In genomic region chr14:90140956-90141316, GRCh38 we compare ENCODE assay signal across 17 cellular contexts.
DNase-seq lines count a peak whose midpoint lies in the region; ATAC-seq, FAIRE-seq and TF ChIP-seq lines count a peak whose summit lies in the region.
"Had no signal": no experiment of that assay in that cellular context is flagged by ENCODE, and none has a peak within 500 bp of the region (broad histone marks: within the 10 kb centered on the region; RNA-seq: fewer than 3 reads in every experiment).

No MANE protein-coding gene starts in this region.

- no peak overlapping the region for H3K23ac ChIP-seq in H1 (ENCODE audit: insufficient read length)
- H3K23ac ChIP-seq in trophoblast cell (ENCODE audit: low read length): no peak overlapping the region

- H4K20me1 ChIP-seq in GM23338 (replicated peaks; ENCODE audit: insufficient read depth) (no peaks in the 10 kb centered on the region), H1 (replicated peaks in 1 of 2; ENCODE audit: control insufficient read depth in 1 of 2, insufficient read depth in 2 of 2, low read length in 2 of 2) (no peaks in the 10 kb centered on the region)

- no peaks in the 10 kb centered on the region for H3K9me2 ChIP-seq in GM23338 (ENCODE audit: insufficient read depth)

- H4K8ac ChIP-seq in H1 (ENCODE audit: extremely low read depth, insufficient read depth, low read length) (no peak overlapping the region), trophoblast cell (ENCODE audit: low read depth, low read length) (peak overlapping the region; percentile 44)

- peak overlapping the region; percentile 50 for H4K12ac ChIP-seq in trophoblast cell (ENCODE audit: low read depth, low read length)

- no peaks in the 10 kb centered on the region for H3K36me3 ChIP-seq in GM23338 (ENCODE audit: insufficient read depth)
- H3K36me3 ChIP-seq in H1 (ENCODE audit: control insufficient read depth in 2 of 4, insufficient read depth in 4 of 4, low read length in 3 of 4): no peaks in the 10 kb centered on the region
- H3K36me3 ChIP-seq in trophoblast cell (ENCODE audit: control insufficient read depth in 1 of 2, insufficient read depth in 2 of 2, low read length in 2 of 2): no peaks in the 10 kb centered on the region
- H3K36me3 ChIP-seq: spleen, tibial artery had no signal

- intact Hi-C loops in CD4-positive, alpha-beta T cell (cut with DNase I, micrococcal nuclease): no loop called here

- H3K79me2 ChIP-seq in GM23338 (replicated peaks; ENCODE audit: insufficient read depth) (no peaks in the 10 kb centered on the region), H1 (ENCODE audit: control insufficient read depth in 1 of 2, insufficient read depth in 2 of 2, low read length in 2 of 2) (no peaks in the 10 kb centered on the region), trophoblast cell (ENCODE audit: control insufficient read depth, insufficient read depth, low read length, poor library complexity) (no peaks in the 10 kb centered on the region)

- H3K18ac ChIP-seq in H1 (ENCODE audit: extremely low read depth, low read length) (no peak overlapping the region), trophoblast cell (ENCODE audit: low read length) (peak overlapping the region; percentile 20)

- no peak overlapping the region for H4K5ac ChIP-seq in H1 (ENCODE audit: insufficient read length, low read depth, low read length)

- CTCF ChIA-PET in H1 (lab: Charles Lee; ENCODE audit: partially characterized antibody): interaction anchor here (0.8 kb wide), 1 partner anchor 95 kb away, joined by 4 read pairs; no protein-coding TSS in a partner anchor
- CTCF ChIA-PET in CD4-positive, alpha-beta T cell (lab: Charles Lee): no interaction called here

- H3K4ac ChIP-seq in H1 (replicated peaks; ENCODE audit: insufficient read length, low read depth, low read length): no peak overlapping the region
- H3K4ac ChIP-seq in trophoblast cell (ENCODE audit: low read depth, low read length): no peak overlapping the region

- H3K27me3 Mint-ChIP-seq in GM23338 (ENCODE audit: insufficient read depth, low read depth, poor library complexity): peaks cover 3% of the 10 kb centered on the region
- peaks cover 18% of the 10 kb centered on the region for H3K27me3 Mint-ChIP-seq in CD4-positive, alpha-beta T cell

- H2BK12ac ChIP-seq in H1 (ENCODE audit: low read depth, low read length) (peak overlapping the region; percentile 95; the same call in 1 of the 2 replicates), trophoblast cell (ENCODE audit: low read length) (peak overlapping the region; percentile 86)

- H2BK15ac ChIP-seq in H1 (ENCODE audit: low read length): no peak overlapping the region

- H3K4me1 Mint-ChIP-seq in GM23338: peaks cover 11% of the 10 kb centered on the region
- H3K4me1 Mint-ChIP-seq in CD4-positive, alpha-beta T cell (ENCODE audit: low read depth): no peaks in the 10 kb centered on the region
- H3K4me1 Mint-ChIP-seq: T-cell had no signal

- H3K9ac ChIP-seq in H1 (replicated peaks in 1 of 4; ENCODE audit: extremely low read depth in 1 of 4, low read depth in 3 of 4, low read length in 3 of 4) (no peak overlapping the region), trophoblast cell (ENCODE audit: low read length) (no peak overlapping the region)

- no peak for TF ChIP-seq CTCF in GM23338 (conservative IDR thresholded peaks at IDR 0.05; ENCODE audit: low read depth in 2 of 2)
- no peak for TF ChIP-seq CTCF in H1 (IDR thresholded peaks at IDR 0.05; ENCODE audit: control extremely low read depth in 1 of 3, insufficient read depth in 1 of 3, low read depth in 1 of 3, low read length in 3 of 3)
- no peak for TF ChIP-seq CTCF in CD4-positive, alpha-beta T cell (IDR thresholded peaks at IDR 0.05)

- H3K56ac ChIP-seq in H1 (replicated peaks; ENCODE audit: insufficient read length, low read depth, low read length): no peak overlapping the region

- H3K14ac ChIP-seq in H1 (ENCODE audit: insufficient read length): no peak overlapping the region
- peak overlapping the region; percentile 47 for H3K14ac ChIP-seq in trophoblast cell (ENCODE audit: low read length)

- H2BK5ac ChIP-seq in H1 (ENCODE audit: low read depth, low read length) (no peak overlapping the region), trophoblast cell (ENCODE audit: low read depth, low read length, poor library complexity) (no peak overlapping the region)

- no peak overlapping the region for H3K27ac ChIP-seq in GM23338 (ENCODE audit: low read depth)
- H3K27ac ChIP-seq in H1 (ENCODE audit: low read depth, low read length): no peak overlapping the region
- peak overlapping the region; percentile 66 for H3K27ac ChIP-seq in trophoblast cell (ENCODE audit: low read depth, low read length)
- H3K27ac ChIP-seq in CD4-positive, alpha-beta T cell (ENCODE audit: low read depth, low read length): no peak overlapping the region
- H3K27ac ChIP-seq: spleen, tibial artery had no signal

- H3K4me1 ChIP-seq in GM23338 (ENCODE audit: insufficient read depth): peaks cover 5% of the 10 kb centered on the region; the same call in 1 of the 2 replicates
- no peaks in the 10 kb centered on the region for H3K4me1 ChIP-seq in H1 (replicated peaks in 1 of 4; ENCODE audit: control insufficient read depth in 3 of 4, insufficient read depth in 4 of 4, low read length in 3 of 4)
- H3K4me1 ChIP-seq in trophoblast cell (ENCODE audit: control insufficient read depth in 1 of 2, insufficient read depth in 2 of 2, low read length in 2 of 2): peaks cover 9% of the 10 kb centered on the region in 2 experiments
- H3K4me1 ChIP-seq: spleen, tibial artery had no signal

- no peak for ATAC-seq in GM23338
- ATAC-seq in CD4-positive, alpha-beta T cell (ENCODE audit: poor library complexity): no peak
- ATAC-seq: left colon, T-cell had no signal

- POLR2A ChIA-PET in H1 (lab: Charles Lee; ENCODE audit: partially characterized antibody): no interaction called here
- POLR2A ChIA-PET in CD4-positive, alpha-beta T cell (lab: Charles Lee): no interaction called here

- H3K9me3 Mint-ChIP-seq in GM23338: no peaks in the 10 kb centered on the region
- no peaks in the 10 kb centered on the region for H3K9me3 Mint-ChIP-seq in CD4-positive, alpha-beta T cell
- H3K9me3 Mint-ChIP-seq: nephron had no signal

- H4K91ac ChIP-seq in H1 (replicated peaks; ENCODE audit: insufficient read length, low read length): no peak overlapping the region
- H4K91ac ChIP-seq in trophoblast cell (ENCODE audit: low read depth, low read length): peak overlapping the region; percentile 78

- no peaks in the 10 kb centered on the region for H3K9me3 ChIP-seq in H1 (ENCODE audit: insufficient read depth in 2 of 2, low read depth in 1 of 2, low read length in 1 of 2)
- no peaks in the 10 kb centered on the region for H3K9me3 ChIP-seq in trophoblast cell (ENCODE audit: insufficient read depth, low read depth, low read length)
- no peaks in the 10 kb centered on the region for H3K9me3 ChIP-seq in CD4-positive, alpha-beta T cell (ENCODE audit: control insufficient read depth, low read length)
- H3K9me3 ChIP-seq: spleen, tibial artery had no signal

- H3K4me2 ChIP-seq in GM23338: no peak overlapping the region
- H3K4me2 ChIP-seq in H1 (ENCODE audit: insufficient read depth in 1 of 2, low read depth in 2 of 2, low read length in 2 of 2): no peak overlapping the region
- H3K4me2 ChIP-seq in trophoblast cell (ENCODE audit: low read length): no peak overlapping the region

- H3K79me1 ChIP-seq in H1 (ENCODE audit: low read depth, low read length): no peaks in the 10 kb centered on the region
- H3K79me1 ChIP-seq in trophoblast cell (ENCODE audit: low read length): peaks cover 5% of the 10 kb centered on the region

- no peak for TF ChIP-seq RAD21 in H1 (IDR thresholded peaks at IDR 0.05 in 1 of 2, conservative IDR thresholded peaks at IDR 0.05 in 1 of 2; ENCODE audit: low read depth in 2 of 2, low read length in 2 of 2)

- peak; percentile 7 for DNase-seq in GM23338 (ENCODE audit: low spot score)
- peak; percentile 29 for DNase-seq in NCI-H460 (ENCODE audit: extremely low read depth, low read depth)
- DNase-seq in H1 (ENCODE audit: low read depth in 1 of 2, low spot score in 2 of 2): no peak
- no peak for DNase-seq in trophoblast cell
- no peak for DNase-seq in CD4-positive, alpha-beta T cell
- no peak for DNase-seq in GM19240 (ENCODE audit: insufficient read length, low spot score)
- DNase-seq in stimulated activated naive CD4-positive, alpha-beta T cell (lab: John Stamatoyannopoulos, UW): no peak
- no peak for DNase-seq in amygdala (lab: John Stamatoyannopoulos, UW)
- DNase-seq: effector CD8-positive, alpha-beta T cell; left colon; NCI-H2081; NK-92 treated with Interleukin-12 subunit alpha and Interleukin-12 subunit beta, amount 100 ng/mL, for 24 hours; spleen; T-cell; tibial artery had no signal

- H3K4me3 ChIP-seq in GM23338 (no peak overlapping the region), H1 (ENCODE audit: extremely low read depth in 1 of 4, insufficient read depth in 2 of 4, low read depth in 3 of 4, low read length in 4 of 4) (no peak overlapping the region), trophoblast cell (ENCODE audit: low read depth, low read length) (no peak overlapping the region)
- H3K4me3 ChIP-seq: spleen, tibial artery had no signal

- TF ChIP-seq POLR2A in H1 (IDR thresholded peaks at IDR 0.05; ENCODE audit: control extremely low read depth in 1 of 2, low read depth in 2 of 2, low read length in 2 of 2): no peak

- FAIRE-seq in H1 (lab: Jason Lieb, UNC): no peak
- FAIRE-seq: frontal cortex had no signal

- H3K4me3 Mint-ChIP-seq in GM23338: no peak overlapping the region
- no peak overlapping the region for H3K4me3 Mint-ChIP-seq in CD4-positive, alpha-beta T cell
- H3K4me3 Mint-ChIP-seq: nephron, T-cell had no signal

- H2BK120ac ChIP-seq in H1 (replicated peaks; ENCODE audit: low read depth, low read length) (no peak overlapping the region), trophoblast cell (ENCODE audit: insufficient read depth, low read length, poor library complexity) (peak overlapping the region; percentile 57)

- 86% methylated on average over 5 of the region's 5 CpGs; no CpG with 5 or more reads in 1 of the 2 experiments for WGBS in H1 (ENCODE audit: extremely low coverage in 1 of 2, insufficient coverage in 1 of 2, insufficient read length in 1 of 2, insufficient replicate concordance in 2 of 2, low coverage in 1 of 2, low lambda C conversion rate in 2 of 2, missing lambda C conversion rate in 1 of 2), 2 experiments
- WGBS in trophoblast cell (ENCODE audit: extremely low coverage, insufficient coverage, insufficient read length): no CpG with 5 or more reads among the region's 5 CpGs

- no peaks in the 10 kb centered on the region for H3K27me3 ChIP-seq in GM23338 (ENCODE audit: insufficient read depth)
- H3K27me3 ChIP-seq in H1 (replicated peaks in 1 of 4; ENCODE audit: control insufficient read depth in 3 of 4, extremely low read depth in 1 of 4, insufficient read depth in 3 of 4, low read length in 3 of 4): no peaks in the 10 kb centered on the region
- no peaks in the 10 kb centered on the region for H3K27me3 ChIP-seq in trophoblast cell (ENCODE audit: insufficient read depth, low read length)
- H3K27me3 ChIP-seq in CD4-positive, alpha-beta T cell (ENCODE audit: control insufficient read depth, insufficient read depth, low read length): peaks cover 3% of the 10 kb centered on the region

- no peak for TF ChIP-seq EP300 in H1 (IDR thresholded peaks at IDR 0.05; ENCODE audit: borderline replicate concordance in 1 of 2, low read depth in 2 of 2, low read length in 2 of 2)

- H3K27ac Mint-ChIP-seq in GM23338: no peak overlapping the region
- no peak overlapping the region for H3K27ac Mint-ChIP-seq in CD4-positive, alpha-beta T cell
- H3K27ac Mint-ChIP-seq: nephron, T-cell had no signal

- H2BK20ac ChIP-seq in H1 (ENCODE audit: low read length): no peak overlapping the region

- H2AK5ac ChIP-seq in H1 (ENCODE audit: low read depth, low read length) (no peak overlapping the region), trophoblast cell (ENCODE audit: low read length) (peak overlapping the region; percentile 15)

- no peaks in the 10 kb centered on the region for H3F3A ChIP-seq in GM23338 (replicated peaks; ENCODE audit: low read depth)

- peak overlapping the region; percentile 73 for H2AFZ ChIP-seq in GM23338
- peak overlapping the region; percentile 94; the same call in 1 of the 2 replicates for H2AFZ ChIP-seq in H1 (ENCODE audit: low read length)
- peak overlapping the region; percentile 30 for H2AFZ ChIP-seq in trophoblast cell (ENCODE audit: insufficient read depth, low read length, poor library complexity)

- no peaks in the 10 kb centered on the region for H3K23me2 ChIP-seq in H1 (ENCODE audit: low read depth, low read length)

- H3K36me3 Mint-ChIP-seq in GM23338 (ENCODE audit: low read depth): no peaks in the 10 kb centered on the region
- H3K36me3 Mint-ChIP-seq in CD4-positive, alpha-beta T cell (ENCODE audit: low read depth): no peaks in the 10 kb centered on the region
- H3K36me3 Mint-ChIP-seq: T-cell had no signal

Comparison
In these comparisons a context has a peak if more than half of its experiments do, and no peak if none do; other contexts are left out.
1. DNase-seq: peak in GM23338 (single experiment) and NCI-H460 (single experiment); none in H1 (0 of 2), trophoblast cell (0 of 2), CD4-positive, alpha-beta T cell (0 of 10), GM19240 (single experiment), stimulated activated naive CD4-positive, alpha-beta T cell (0 of 6) and amygdala (0 of 56).
2. H2AFZ ChIP-seq: peak in every context shown above with its lines; median percentile 94 in H1; 73 in GM23338; 30 in trophoblast cell.